ENCODE assay signal across 8 cellular contexts in the genomic region with DNA sequence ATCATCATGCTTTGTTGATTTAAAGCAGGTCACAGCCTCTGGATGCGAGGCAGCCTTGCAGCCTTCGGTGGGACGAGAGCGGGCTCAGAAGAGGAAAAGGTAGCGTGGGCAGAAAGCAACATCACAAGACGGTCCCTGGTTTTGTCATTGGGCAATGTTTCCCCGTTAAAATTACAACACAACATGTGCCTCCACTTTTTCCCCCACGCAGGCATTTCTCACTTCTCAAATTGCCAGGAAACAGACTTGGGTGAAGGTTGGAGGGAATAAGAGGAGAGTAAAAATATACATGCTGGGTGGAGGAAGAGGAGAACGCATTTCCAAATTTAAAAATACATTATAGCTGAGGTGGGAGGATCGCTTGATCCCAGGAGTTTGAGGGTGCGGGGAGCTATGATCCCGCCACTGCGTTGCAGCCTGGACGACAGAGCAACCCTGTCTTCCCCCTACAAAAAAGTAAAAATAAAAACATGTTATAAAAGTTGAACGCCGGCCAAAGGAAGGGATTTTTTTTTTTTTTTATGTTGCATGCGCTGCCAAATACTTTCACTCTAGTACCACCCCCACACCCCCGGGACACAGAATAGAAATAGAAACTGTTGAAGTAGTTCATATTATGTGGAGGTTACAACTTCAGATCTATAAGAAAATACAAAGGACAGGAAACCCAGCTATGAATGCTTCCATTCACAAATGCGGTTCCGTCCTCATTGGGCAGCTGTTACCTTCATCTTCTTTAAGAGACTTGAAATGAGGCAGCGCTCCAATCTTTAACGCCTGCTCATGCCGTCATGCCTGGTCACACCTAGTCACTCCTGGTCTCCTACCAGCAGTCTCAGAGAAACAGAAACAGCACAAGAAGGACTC. TPM values are rescaled to one million over a fixed set of nuclear protein-coding genes. Genes with fewer than 3 reads are reported as not detected.
DNase-seq lines count a peak whose midpoint lies in the region; ATAC-seq and TF ChIP-seq lines count a peak whose summit lies in the region.

No MANE protein-coding gene starts in this region.

- TF ChIP-seq POLR2A in adrenal gland (IDR thresholded peaks at IDR 0.05) (peak in 1 of 2 donors; percentile 4), right lobe of liver (IDR thresholded peaks at IDR 0.05) (no peak), suprapubic skin (IDR thresholded peaks at IDR 0.05) (no peak)

- H3K4me1 ChIP-seq in adrenal gland (replicated peaks in 1 of 2) (peaks cover 33 to 34% of the 10 kb centered on the region in 2 donors), right lobe of liver (peaks cover 0 to 37% (median 13%) of the 10 kb centered on the region in 4 donors), suprapubic skin (peaks cover 25% of the 10 kb centered on the region)

- ATAC-seq in Right ventricle myocardium inferior: peak; percentile 62
- peak; percentile 23 to 41 (median 31) for ATAC-seq in right lobe of liver
- no peak for ATAC-seq in GM19023 (IDR thresholded peaks at IDR 0.05; ENCODE audit: unreplicated experiment)

- TF ChIP-seq CTCF in adrenal gland (IDR thresholded peaks at IDR 0.05) (no peak), right lobe of liver (IDR thresholded peaks at IDR 0.05) (no peak), suprapubic skin (IDR thresholded peaks at IDR 0.05) (no peak)

- H3K9me3 ChIP-seq in adrenal gland (replicated peaks in 1 of 3) (no peaks in the 10 kb centered on the region), right lobe of liver (no peaks in the 10 kb centered on the region), suprapubic skin (no peaks in the 10 kb centered on the region), MG63 (no peaks in the 10 kb centered on the region)

- DNase-seq in Right ventricle myocardium inferior (ENCODE audit: missing footprints): no peak
- no peak for DNase-seq in cardiac septum (ENCODE audit: low spot score)
- peak in 4 of 7 donors; percentile 39 to 69 (median 54) for DNase-seq in adrenal gland
- DNase-seq in right lobe of liver: no peak
- no peak for DNase-seq in suprapubic skin (ENCODE audit: low spot score in 2 of 2)
- no peak for DNase-seq in MG63
- no peak for DNase-seq in NCI-H524 (lab: John Stamatoyannopoulos, UW)

- 43 to 51% (median 48%) methylated on average over 23 of the region's 23 CpGs for WGBS in adrenal gland, 4 donors
- WGBS in right lobe of liver (ENCODE audit: insufficient coverage, low coverage, low lambda C conversion rate, missing lambda C conversion rate): 40% methylated on average over 23 of the region's 23 CpGs
- WGBS in suprapubic skin: 20% methylated on average over 23 of the region's 23 CpGs

- H3K27me3 ChIP-seq in adrenal gland (no peaks in the 10 kb centered on the region), right lobe of liver (no peaks in the 10 kb centered on the region), suprapubic skin (no peaks in the 10 kb centered on the region), MG63 (no peaks in the 10 kb centered on the region)

- intact Hi-C loops in Right ventricle myocardium inferior (cut with DNase I) (no loop called here), cardiac septum (cut with DNase I) (loop anchor here (5.0 kb wide), 1 partner anchor 216 kb away; no protein-coding TSS in a partner anchor), adrenal gland (cut with DNase I) (no loop called here), right lobe of liver (cut with DNase I) (no loop called here)

- H3K36me3 ChIP-seq in adrenal gland (replicated peaks in 1 of 2): peaks cover 0 to 26% of the 10 kb centered on the region in 2 donors
- peaks cover 0 to 3% (median 0%) of the 10 kb centered on the region in 4 donors for H3K36me3 ChIP-seq in right lobe of liver
- peaks cover 33% of the 10 kb centered on the region for H3K36me3 ChIP-seq in suprapubic skin
- H3K36me3 ChIP-seq in MG63: peaks cover 2% of the 10 kb centered on the region

- H3K4me3 ChIP-seq in adrenal gland: peak overlapping the region in 1 of 4 donors; percentile 34
- no peak overlapping the region for H3K4me3 ChIP-seq in right lobe of liver
- H3K4me3 ChIP-seq in suprapubic skin: peak overlapping the region; percentile 24
- H3K4me3 ChIP-seq in MG63: no peak overlapping the region

- no peak for TF ChIP-seq EP300 in suprapubic skin (IDR thresholded peaks at IDR 0.05)

- peak overlapping the region in 4 of 5 donors; percentile 11 to 67 (median 61) for H3K27ac ChIP-seq in adrenal gland
- H3K27ac ChIP-seq in right lobe of liver: peak overlapping the region in 2 of 3 donors; percentile 20 to 55
- H3K27ac ChIP-seq in suprapubic skin: peak overlapping the region; percentile 66

RNA-seq across cellular contexts. Expression of gene NAA20, which starts 13.8 kb away (rescaled TPM):
- total RNA-seq in Right ventricle myocardium inferior (58.4 TPM), cardiac septum (63.4 TPM), adrenal gland (10 to 100 TPM; 19.4 to 75.7 (median 49.4) TPM), right lobe of liver (10 to 100 TPM; 34.0 to 48.0 (median 41.7) TPM), suprapubic skin (10 to 100 TPM; 20.4 to 38.1 (median 36.5) TPM)
- polyA plus RNA-seq in adrenal gland: 100 to 1,000 TPM in 2 of 3 donors, 10 to 100 TPM in 1; 95.3 to 124 (median 115) TPM
- 86.6 and 105 TPM in 2 replicates for total RNA-seq in MG63 (2014; rRNA removed; shearing (Covaris generic); ENCODE audit: low replicate concordance)

RNA-seq across cellular contexts. Expression of gene CRNKL1, which starts 48.9 kb away (rescaled TPM):
- total RNA-seq in Right ventricle myocardium inferior (16.5 TPM), cardiac septum (18.5 TPM), adrenal gland (10 to 100 TPM in 7 of 8 donors, 1 to 10 TPM in 1; 9.6 to 21.7 (median 17.1) TPM), right lobe of liver (10 to 100 TPM in 1 of 6 experiments, 1 to 10 TPM in 5; 5.5 to 13.2 (median 7.2) TPM), suprapubic skin (10 to 100 TPM; 13.6 to 19.4 (median 16.7) TPM)
- 10 to 100 TPM; 17.2 to 23.8 (median 22.4) TPM for polyA plus RNA-seq in adrenal gland
- 17.8 and 20.9 TPM in 2 replicates for total RNA-seq in MG63 (2014; rRNA removed; shearing (Covaris generic); ENCODE audit: low replicate concordance)

RNA-seq across cellular contexts. Expression of gene CFAP61, which starts 49.0 kb away (rescaled TPM):
- total RNA-seq in Right ventricle myocardium inferior: 27.4 TPM
- 73.4 TPM for total RNA-seq in cardiac septum
- 1 to 10 TPM in 3 of 8 donors, under 1 TPM in 2, not detected in 3; 0.53 to 3.6 (median 1.1) TPM for total RNA-seq in adrenal gland
- polyA plus RNA-seq in adrenal gland: 1 to 10 TPM in 2 of 3 donors, under 1 TPM in 1; 0.61 to 2.7 (median 1.6) TPM
- not detected for total RNA-seq in right lobe of liver
- total RNA-seq in suprapubic skin: under 1 TPM; 0.18 to 0.80 (median 0.57) TPM
- not detected in 2 replicates for total RNA-seq in MG63 (2014; rRNA removed; shearing (Covaris generic); ENCODE audit: low replicate concordance)

Comparison
In these comparisons a context has a peak if more than half of its experiments do, and no peak if none do; other contexts are left out.
1. DNase-seq: peak in adrenal gland (4 of 7); none in Right ventricle myocardium inferior (single experiment), cardiac septum (single experiment), right lobe of liver (0 of 3), suprapubic skin (0 of 2), MG63 (single experiment) and NCI-H524 (0 of 2).
2. Peak in every context shown above with its lines, with median percentiles within 50 percentile points of each other: H3K27ac ChIP-seq.